Comparison of ENCODE assay signal across 20 cellular contexts in the genomic region with DNA sequence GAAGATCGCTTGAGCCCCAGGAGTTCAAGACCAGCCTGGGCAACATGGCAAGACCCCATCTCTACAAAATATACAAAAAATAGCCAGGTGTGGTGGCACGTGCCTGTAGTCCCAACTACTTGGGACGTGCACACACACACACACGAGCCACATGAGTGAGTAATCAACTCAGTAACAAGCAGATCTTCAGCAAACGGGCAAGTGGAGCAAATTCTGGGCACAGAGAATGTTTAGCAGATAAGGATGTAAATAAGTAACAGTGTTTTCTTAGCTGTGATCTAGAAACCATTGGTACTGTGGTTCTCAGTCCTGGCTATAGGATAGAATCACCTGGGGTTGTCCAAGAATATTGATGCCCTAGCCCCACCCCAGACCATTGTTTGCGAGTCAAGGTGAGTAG.
"Had no signal": no experiment of that assay in that cellular context is flagged by ENCODE, and none has a peak within 500 bp of the region (broad histone marks: within the 10 kb centered on the region; RNA-seq: fewer than 3 reads in every experiment).

No MANE protein-coding gene starts in this region.

- H3K27me3 Mint-ChIP-seq: activated CD4-positive, alpha-beta T cell treated with anti-CD3 and anti-CD28 coated beads for 36 hours; effector memory CD8-positive, alpha-beta T cell; stimulated activated naive B cell treated with anti-CD40 and anti-IgM and Interleukin-4, amounts not matched to agents 10 μg/mL and 1 μg/mL and 100 μg/mL, for 72 hours had no signal

- H3K27ac ChIP-seq: pancreas, right lobe of liver, skin epidermis, tibial artery had no signal

- DNase-seq: activated CD4-positive, alpha-beta T cell treated with anti-CD3 and anti-CD28 coated beads for 36 hours; activated CD4-positive, alpha-beta T cell treated with anti-CD3 and anti-CD28 coated beads, Interleukin-2, amount 50 U/mL, for 4 hours; activated naive CD4-positive, alpha-beta T cell treated with Interleukin-2 at 50 U/mL for 16 hours; activated T-cell treated with anti-CD3 and anti-CD28 coated beads, Interleukin-2, amount 50 U/mL, for 48 hours; aorta; central memory CD4-positive, alpha-beta T cell; effector memory CD8-positive, alpha-beta T cell; hypothalamus; left cardiac atrium; midbrain; nephron progenitor cell; pancreas; right lobe of liver; stimulated activated CD4-positive, alpha-beta T cell treated with anti-CD3 and anti-CD28 coated beads, Interleukin-15, amount 100 ng/mL, for 24 hours; stimulated activated naive B cell treated with anti-CD40 and anti-IgM and Interleukin-4, amounts not matched to agents 10 μg/mL and 1 μg/mL and 100 μg/mL, for 72 hours; T1000; tibial artery had no signal

- H3K9me3 Mint-ChIP-seq: effector memory CD8-positive, alpha-beta T cell; nephron progenitor cell; stimulated activated naive B cell treated with anti-CD40 and anti-IgM and Interleukin-4, amounts not matched to agents 10 μg/mL and 1 μg/mL and 100 μg/mL, for 72 hours; WTC11 had no signal

- H3K27ac Mint-ChIP-seq: activated CD4-positive, alpha-beta T cell treated with anti-CD3 and anti-CD28 coated beads for 36 hours; nephron progenitor cell; stimulated activated naive B cell treated with anti-CD40 and anti-IgM and Interleukin-4, amounts not matched to agents 10 μg/mL and 1 μg/mL and 100 μg/mL, for 72 hours; WTC11 had no signal

- H3K4me3 ChIP-seq: pancreas, right lobe of liver, skin epidermis, tibial artery had no signal

- H3K27me3 ChIP-seq: pancreas, right lobe of liver, tibial artery had no signal

- H3K4me3 Mint-ChIP-seq: activated CD4-positive, alpha-beta T cell treated with anti-CD3 and anti-CD28 coated beads for 36 hours; nephron progenitor cell; stimulated activated naive B cell treated with anti-CD40 and anti-IgM and Interleukin-4, amounts not matched to agents 10 μg/mL and 1 μg/mL and 100 μg/mL, for 72 hours; WTC11 had no signal

- H3K9me3 ChIP-seq: pancreas, right lobe of liver, tibial artery had no signal

- H3K36me3 ChIP-seq: pancreas, right lobe of liver, tibial artery had no signal

- ATAC-seq: activated CD4-positive, alpha-beta T cell treated with anti-CD3 and anti-CD28 coated beads for 36 hours; effector memory CD8-positive, alpha-beta T cell; esophagus mucosa; left cardiac atrium; stimulated activated naive B cell treated with anti-CD40 and anti-IgM and Interleukin-4, amounts not matched to agents 10 μg/mL and 1 μg/mL and 100 μg/mL, for 72 hours; WTC11 had no signal
